ENCODE assay signal across 1 cellular context in the genomic region with DNA sequence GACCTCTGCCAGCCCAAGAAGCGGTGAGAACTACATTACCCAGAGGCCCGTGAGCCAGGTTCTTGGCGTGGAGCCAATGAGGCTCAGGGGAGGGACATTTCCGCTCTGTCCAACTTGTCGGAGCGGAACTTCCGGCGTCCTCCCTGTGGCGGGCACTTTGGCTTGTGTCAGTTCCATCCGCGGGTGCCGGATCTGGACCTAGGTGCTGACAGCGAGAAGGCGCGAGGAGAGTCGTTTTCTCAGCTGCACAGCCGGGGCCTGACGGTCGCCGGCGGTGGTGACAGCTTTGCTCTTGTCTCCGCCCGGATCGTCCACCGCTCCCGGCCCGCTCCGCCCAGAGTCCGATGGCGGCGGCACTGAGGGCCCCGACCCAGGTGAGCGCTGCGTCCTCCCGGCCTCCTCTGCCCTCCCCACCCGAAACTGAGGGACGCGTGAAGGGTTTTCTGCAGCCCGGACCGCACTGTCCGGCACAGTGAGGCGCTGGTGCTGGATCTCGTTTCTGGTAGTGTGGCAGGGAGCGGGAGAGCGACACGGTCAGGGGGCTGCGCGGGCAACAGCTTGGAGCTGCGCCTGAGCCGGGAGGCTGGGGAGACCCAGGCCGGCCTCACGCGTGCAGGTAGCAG.
TF ChIP-seq lines count a peak whose summit lies in the region.

A gene (plus strand): TSS at position 125 of the 623 bp plus-strand sequence. CDS start 4,461 bp downstream, outside the sequence.

TF ChIP-seq in HepG2, 621 proteins besides CTCF, POLR2A, EP300 and RAD21 (continued from another document and continues in another):
- TF ChIP-seq, protein P1, sequence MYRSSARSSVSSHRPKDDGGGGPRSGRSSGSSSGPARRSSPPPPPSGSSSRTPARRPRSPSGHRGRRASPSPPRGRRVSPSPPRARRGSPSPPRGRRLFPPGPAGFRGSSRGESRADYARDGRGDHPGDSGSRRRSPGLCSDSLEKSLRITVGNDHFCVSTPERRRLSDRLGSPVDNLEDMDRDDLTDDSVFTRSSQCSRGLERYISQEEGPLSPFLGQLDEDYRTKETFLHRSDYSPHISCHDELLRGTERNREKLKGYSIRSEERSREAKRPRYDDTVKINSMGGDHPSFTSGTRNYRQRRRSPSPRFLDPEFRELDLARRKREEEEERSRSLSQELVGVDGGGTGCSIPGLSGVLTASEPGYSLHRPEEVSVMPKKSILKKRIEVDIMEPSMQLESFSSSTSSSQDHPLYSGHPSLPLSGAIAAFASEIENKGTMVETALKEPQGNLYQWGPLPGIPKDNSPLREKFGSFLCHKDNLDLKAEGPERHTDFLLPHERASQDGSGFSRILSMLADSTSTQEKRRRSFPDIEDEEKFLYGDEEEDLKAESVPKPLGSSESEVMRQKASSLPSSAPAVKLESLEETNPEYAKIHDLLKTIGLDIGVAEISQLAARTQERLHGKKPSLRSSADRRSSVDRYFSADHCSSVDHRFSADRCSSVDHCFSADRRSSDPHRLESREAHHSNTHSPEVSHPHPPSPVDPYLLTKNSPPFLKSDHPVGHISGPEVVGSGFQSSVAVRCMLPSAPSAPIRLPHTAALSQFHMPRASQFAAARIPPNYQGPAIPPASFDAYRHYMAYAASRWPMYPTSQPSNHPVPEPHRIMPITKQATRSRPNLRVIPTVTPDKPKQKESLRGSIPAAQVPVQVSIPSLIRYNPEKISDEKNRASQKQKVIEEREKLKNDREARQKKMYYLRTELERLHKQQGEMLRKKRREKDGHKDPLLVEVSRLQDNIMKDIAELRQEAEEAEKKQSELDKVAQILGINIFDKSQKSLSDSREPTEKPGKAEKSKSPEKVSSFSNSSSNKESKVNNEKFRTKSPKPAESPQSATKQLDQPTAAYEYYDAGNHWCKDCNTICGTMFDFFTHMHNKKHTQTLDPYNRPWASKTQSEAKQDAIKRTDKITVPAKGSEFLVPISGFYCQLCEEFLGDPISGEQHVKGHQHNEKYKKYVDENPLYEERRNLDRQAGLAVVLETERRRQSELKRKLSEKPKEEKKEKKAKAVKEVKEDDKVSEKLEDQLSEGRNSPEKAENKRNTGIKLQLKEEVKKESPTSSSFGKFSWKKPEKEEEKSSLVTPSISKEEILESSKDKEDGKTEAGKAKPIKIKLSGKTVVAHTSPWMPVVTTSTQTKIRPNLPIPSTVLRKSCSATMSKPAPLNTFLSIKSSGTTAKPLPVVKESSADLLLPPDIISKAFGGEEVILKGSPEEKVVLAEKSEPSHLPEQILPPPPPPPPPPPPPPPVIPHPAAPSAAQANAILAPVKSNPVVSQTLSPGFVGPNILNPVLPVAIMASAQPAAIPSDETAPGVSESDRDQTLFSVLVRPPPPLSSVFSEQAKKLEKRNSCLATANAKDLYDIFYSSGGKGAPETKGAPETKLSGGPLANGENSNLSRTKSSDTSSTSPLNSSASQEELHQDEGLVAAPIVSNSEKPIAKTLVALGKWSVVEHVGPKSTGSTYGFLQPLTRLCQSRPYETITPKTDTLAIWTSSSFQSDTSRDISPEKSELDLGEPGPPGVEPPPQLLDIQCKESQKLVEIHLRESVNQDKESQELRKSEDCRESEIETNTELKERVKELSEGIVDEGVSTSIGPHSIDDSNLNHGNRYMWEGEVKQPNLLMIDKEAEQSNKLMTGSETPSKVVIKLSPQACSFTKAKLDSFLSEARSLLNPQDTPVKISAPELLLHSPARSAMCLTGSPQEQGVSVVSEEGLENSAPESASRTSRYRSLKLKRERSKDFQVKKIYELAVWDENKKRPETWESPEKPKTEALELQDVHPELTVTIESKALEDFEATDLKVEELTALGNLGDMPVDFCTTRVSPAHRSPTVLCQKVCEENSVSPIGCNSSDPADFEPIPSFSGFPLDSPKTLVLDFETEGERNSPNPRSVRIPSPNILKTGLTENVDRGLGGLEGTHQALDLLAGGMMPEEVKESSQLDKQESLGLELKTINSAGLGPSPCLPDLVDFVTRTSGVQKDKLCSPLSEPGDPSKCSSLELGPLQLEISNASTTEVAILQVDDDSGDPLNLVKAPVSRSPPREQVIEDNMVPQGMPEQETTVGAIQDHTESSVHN (CRISPR knock-in tag; IDR thresholded peaks at IDR 0.05) = no peak
- TF ChIP-seq, protein P2, sequence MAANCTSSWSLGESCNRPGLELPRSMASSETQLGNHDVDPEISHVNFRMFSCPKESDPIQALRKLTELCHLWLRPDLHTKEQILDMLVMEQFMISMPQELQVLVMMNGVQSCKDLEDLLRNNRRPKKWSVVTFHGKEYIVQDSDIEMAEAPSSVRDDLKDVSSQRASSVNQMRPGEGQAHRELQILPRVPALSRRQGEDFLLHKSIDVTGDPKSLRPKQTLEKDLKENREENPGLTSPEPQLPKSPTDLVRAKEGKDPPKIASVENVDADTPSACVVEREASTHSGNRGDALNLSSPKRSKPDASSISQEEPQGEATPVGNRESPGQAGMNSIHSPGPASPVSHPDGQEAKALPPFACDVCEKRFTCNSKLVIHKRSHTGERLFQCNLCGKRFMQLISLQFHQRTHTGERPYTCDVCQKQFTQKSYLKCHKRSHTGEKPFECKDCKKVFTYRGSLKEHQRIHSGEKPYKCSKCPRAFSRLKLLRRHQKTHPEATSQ (CRISPR knock-in tag; IDR thresholded peaks at IDR 0.05; ENCODE audit: borderline replicate concordance) = peak; percentile 22; the same call in 1 of the 2 replicates
- TF ChIP-seq SMAD3 (CRISPR knock-in tag; IDR thresholded peaks at IDR 0.05) = peak; percentile 64
- TF ChIP-seq ZNF776 (CRISPR knock-in tag; IDR thresholded peaks at IDR 0.05) = no peak
- TF ChIP-seq SP2 (CRISPR knock-in tag; IDR thresholded peaks at IDR 0.05) = peak; percentile 86
- no peak for TF ChIP-seq MAFK (conservative IDR thresholded peaks at IDR 0.05 in 1 of 2, IDR thresholded peaks at IDR 0.05 in 1 of 2; ENCODE audit: low read length in 2 of 2)
- no peak for TF ChIP-seq ZSCAN9 (CRISPR knock-in tag; IDR thresholded peaks at IDR 0.05; ENCODE audit: borderline replicate concordance)
- no peak for TF ChIP-seq TEAD2 (CRISPR knock-in tag; IDR thresholded peaks at IDR 0.05)
- TF ChIP-seq TMF1 (CRISPR knock-in tag; IDR thresholded peaks at IDR 0.05; ENCODE audit: low read depth) = no peak
- TF ChIP-seq, protein P3, sequence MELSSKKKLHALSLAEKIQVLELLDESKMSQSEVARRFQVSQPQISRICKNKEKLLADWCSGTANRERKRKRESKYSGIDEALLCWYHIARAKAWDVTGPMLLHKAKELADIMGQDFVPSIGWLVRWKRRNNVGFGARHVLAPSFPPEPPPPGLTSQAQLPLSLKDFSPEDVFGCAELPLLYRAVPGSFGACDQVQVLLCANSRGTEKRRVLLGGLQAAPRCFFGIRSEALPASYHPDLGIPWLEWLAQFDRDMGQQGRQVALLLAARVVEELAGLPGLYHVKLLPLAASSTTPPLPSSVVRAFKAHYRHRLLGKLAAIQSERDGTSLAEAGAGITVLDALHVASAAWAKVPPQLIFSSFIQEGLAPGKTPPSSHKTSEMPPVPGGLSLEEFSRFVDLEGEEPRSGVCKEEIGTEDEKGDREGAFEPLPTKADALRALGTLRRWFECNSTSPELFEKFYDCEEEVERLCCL (CRISPR knock-in tag; IDR thresholded peaks at IDR 0.05; ENCODE audit: borderline replicate concordance) = no peak
- TF ChIP-seq, protein P4, sequence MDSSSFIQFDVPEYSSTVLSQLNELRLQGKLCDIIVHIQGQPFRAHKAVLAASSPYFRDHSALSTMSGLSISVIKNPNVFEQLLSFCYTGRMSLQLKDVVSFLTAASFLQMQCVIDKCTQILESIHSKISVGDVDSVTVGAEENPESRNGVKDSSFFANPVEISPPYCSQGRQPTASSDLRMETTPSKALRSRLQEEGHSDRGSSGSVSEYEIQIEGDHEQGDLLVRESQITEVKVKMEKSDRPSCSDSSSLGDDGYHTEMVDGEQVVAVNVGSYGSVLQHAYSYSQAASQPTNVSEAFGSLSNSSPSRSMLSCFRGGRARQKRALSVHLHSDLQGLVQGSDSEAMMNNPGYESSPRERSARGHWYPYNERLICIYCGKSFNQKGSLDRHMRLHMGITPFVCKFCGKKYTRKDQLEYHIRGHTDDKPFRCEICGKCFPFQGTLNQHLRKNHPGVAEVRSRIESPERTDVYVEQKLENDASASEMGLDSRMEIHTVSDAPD (CRISPR knock-in tag; IDR thresholded peaks at IDR 0.05) = no peak
- TF ChIP-seq, protein P5, sequence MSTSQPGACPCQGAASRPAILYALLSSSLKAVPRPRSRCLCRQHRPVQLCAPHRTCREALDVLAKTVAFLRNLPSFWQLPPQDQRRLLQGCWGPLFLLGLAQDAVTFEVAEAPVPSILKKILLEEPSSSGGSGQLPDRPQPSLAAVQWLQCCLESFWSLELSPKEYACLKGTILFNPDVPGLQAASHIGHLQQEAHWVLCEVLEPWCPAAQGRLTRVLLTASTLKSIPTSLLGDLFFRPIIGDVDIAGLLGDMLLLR (CRISPR knock-in tag; IDR thresholded peaks at IDR 0.05) = no peak
- TF ChIP-seq ZFY (CRISPR knock-in tag; IDR thresholded peaks at IDR 0.05) = peak; percentile 69
- TF ChIP-seq GTF3A (CRISPR knock-in tag; conservative IDR thresholded peaks at IDR 0.05) = no peak
- TF ChIP-seq PCBP2 (optimal IDR thresholded peaks at IDR 0.05; ENCODE audit: low read depth, low read length, poor library complexity, severe bottlenecking) = no peak
- no peak for TF ChIP-seq ONECUT2 (CRISPR knock-in tag; IDR thresholded peaks at IDR 0.05)
- TF ChIP-seq NR2F1 (CRISPR knock-in tag; IDR thresholded peaks at IDR 0.05) = no peak
- TF ChIP-seq, protein P6, sequence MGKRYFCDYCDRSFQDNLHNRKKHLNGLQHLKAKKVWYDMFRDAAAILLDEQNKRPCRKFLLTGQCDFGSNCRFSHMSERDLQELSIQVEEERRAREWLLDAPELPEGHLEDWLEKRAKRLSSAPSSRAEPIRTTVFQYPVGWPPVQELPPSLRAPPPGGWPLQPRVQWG (CRISPR knock-in tag; IDR thresholded peaks at IDR 0.05; ENCODE audit: borderline replicate concordance, low read depth) = no peak
- no peak for TF ChIP-seq ZNF720 (CRISPR knock-in tag; IDR thresholded peaks at IDR 0.05)
- TF ChIP-seq, protein P7, sequence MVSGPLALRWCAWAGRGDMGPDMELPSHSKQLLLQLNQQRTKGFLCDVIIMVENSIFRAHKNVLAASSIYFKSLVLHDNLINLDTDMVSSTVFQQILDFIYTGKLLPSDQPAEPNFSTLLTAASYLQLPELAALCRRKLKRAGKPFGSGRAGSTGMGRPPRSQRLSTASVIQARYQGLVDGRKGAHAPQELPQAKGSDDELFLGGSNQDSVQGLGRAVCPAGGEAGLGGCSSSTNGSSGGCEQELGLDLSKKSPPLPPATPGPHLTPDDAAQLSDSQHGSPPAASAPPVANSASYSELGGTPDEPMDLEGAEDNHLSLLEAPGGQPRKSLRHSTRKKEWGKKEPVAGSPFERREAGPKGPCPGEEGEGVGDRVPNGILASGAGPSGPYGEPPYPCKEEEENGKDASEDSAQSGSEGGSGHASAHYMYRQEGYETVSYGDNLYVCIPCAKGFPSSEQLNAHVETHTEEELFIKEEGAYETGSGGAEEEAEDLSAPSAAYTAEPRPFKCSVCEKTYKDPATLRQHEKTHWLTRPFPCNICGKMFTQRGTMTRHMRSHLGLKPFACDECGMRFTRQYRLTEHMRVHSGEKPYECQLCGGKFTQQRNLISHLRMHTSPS (CRISPR knock-in tag; IDR thresholded peaks at IDR 0.05; ENCODE audit: low read depth) = no peak
- TF ChIP-seq ADNP (CRISPR knock-in tag; IDR thresholded peaks at IDR 0.05) = no peak
- TF ChIP-seq ZNF441 (CRISPR knock-in tag; IDR thresholded peaks at IDR 0.05; ENCODE audit: borderline replicate concordance) = no peak
- no peak for TF ChIP-seq ZNF329 (CRISPR knock-in tag; IDR thresholded peaks at IDR 0.05; ENCODE audit: low read depth)
- TF ChIP-seq ETV5 (CRISPR knock-in tag; IDR thresholded peaks at IDR 0.05; ENCODE audit: borderline replicate concordance) = peak; percentile 75
- TF ChIP-seq ZNF850 (CRISPR knock-in tag; conservative IDR thresholded peaks at IDR 0.05) = no peak
- TF ChIP-seq, protein P8, sequence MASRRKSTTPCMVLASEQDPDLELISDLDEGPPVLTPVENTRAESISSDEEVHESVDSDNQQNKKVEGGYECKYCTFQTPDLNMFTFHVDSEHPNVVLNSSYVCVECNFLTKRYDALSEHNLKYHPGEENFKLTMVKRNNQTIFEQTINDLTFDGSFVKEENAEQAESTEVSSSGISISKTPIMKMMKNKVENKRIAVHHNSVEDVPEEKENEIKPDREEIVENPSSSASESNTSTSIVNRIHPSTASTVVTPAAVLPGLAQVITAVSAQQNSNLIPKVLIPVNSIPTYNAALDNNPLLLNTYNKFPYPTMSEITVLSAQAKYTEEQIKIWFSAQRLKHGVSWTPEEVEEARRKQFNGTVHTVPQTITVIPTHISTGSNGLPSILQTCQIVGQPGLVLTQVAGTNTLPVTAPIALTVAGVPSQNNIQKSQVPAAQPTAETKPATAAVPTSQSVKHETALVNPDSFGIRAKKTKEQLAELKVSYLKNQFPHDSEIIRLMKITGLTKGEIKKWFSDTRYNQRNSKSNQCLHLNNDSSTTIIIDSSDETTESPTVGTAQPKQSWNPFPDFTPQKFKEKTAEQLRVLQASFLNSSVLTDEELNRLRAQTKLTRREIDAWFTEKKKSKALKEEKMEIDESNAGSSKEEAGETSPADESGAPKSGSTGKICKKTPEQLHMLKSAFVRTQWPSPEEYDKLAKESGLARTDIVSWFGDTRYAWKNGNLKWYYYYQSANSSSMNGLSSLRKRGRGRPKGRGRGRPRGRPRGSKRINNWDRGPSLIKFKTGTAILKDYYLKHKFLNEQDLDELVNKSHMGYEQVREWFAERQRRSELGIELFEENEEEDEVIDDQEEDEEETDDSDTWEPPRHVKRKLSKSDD (CRISPR knock-in tag; IDR thresholded peaks at IDR 0.05; ENCODE audit: low read depth) = peak; percentile 72
- no peak for TF ChIP-seq TBP (CRISPR knock-in tag; IDR thresholded peaks at IDR 0.05)
- TF ChIP-seq NFE2 (CRISPR knock-in tag; IDR thresholded peaks at IDR 0.05) = no peak
- no peak for TF ChIP-seq ZFP1 (CRISPR knock-in tag; IDR thresholded peaks at IDR 0.05)
- TF ChIP-seq MEIS2 (CRISPR knock-in tag; IDR thresholded peaks at IDR 0.05) = no peak; the same call in 1 of the 2 replicates
- TF ChIP-seq ZNF672 (CRISPR knock-in tag; IDR thresholded peaks at IDR 0.05) = no peak
- TF ChIP-seq JUN (CRISPR knock-in tag; IDR thresholded peaks at IDR 0.05) = no peak
- TF ChIP-seq RFXANK (CRISPR knock-in tag; IDR thresholded peaks at IDR 0.05) = no peak
- peak; percentile 96 for TF ChIP-seq TGIF2 (CRISPR knock-in tag; IDR thresholded peaks at IDR 0.05)
- TF ChIP-seq ZC3H13 (CRISPR knock-in tag; IDR thresholded peaks at IDR 0.05) = no peak
- TF ChIP-seq ZNF260 (CRISPR knock-in tag; IDR thresholded peaks at IDR 0.05; ENCODE audit: borderline replicate concordance, low read depth) = no peak
- peak; percentile 100 for TF ChIP-seq THAP11 (CRISPR knock-in tag; IDR thresholded peaks at IDR 0.05)
- peak; percentile 99 for TF ChIP-seq ZNF143 (CRISPR knock-in tag; IDR thresholded peaks at IDR 0.05)
- TF ChIP-seq ETV6 (CRISPR knock-in tag; conservative IDR thresholded peaks at IDR 0.05) = no peak
- TF ChIP-seq POGZ (CRISPR knock-in tag; IDR thresholded peaks at IDR 0.05) = no peak
- TF ChIP-seq SYNCRIP (IDR thresholded peaks at IDR 0.05; ENCODE audit: insufficient read depth, low read depth, low read length) = no peak
- no peak for TF ChIP-seq TCF7 (IDR thresholded peaks at IDR 0.05; ENCODE audit: low read depth)
- TF ChIP-seq MAZ (IDR thresholded peaks at IDR 0.05; ENCODE audit: borderline replicate concordance, low read depth, low read length) = peak; percentile 77
- 0 out of 2 replicates have a peak, but pooled peaks have one; percentile 45 for TF ChIP-seq MAZ (CRISPR knock-in tag; IDR thresholded peaks at IDR 0.05; ENCODE audit: low read depth)
- no peak for TF ChIP-seq U2AF2 (IDR thresholded peaks at IDR 0.05; ENCODE audit: low read depth, low read length)
- TF ChIP-seq ZNF317 (CRISPR knock-in tag; IDR thresholded peaks at IDR 0.05) = no peak
- TF ChIP-seq SSRP1 (CRISPR knock-in tag; IDR thresholded peaks at IDR 0.05) = no peak
